1 cellular context compared by ENCODE assay signal in genomic region chr17:2399572-2400473, GRCh38.
TF ChIP-seq lines count a peak whose summit lies in the region.

No MANE protein-coding gene starts in this region.

TF ChIP-seq in K562, 482 proteins besides CTCF, POLR2A, EP300 and RAD21 (continued from another document and continues in another):
- TF ChIP-seq CREB3 (tag; conservative IDR thresholded peaks at IDR 0.05; ENCODE audit: low read depth) (0 out of 2 replicates have a peak, but pooled peaks have one; percentile 42), SP1 (CRISPR knock-in tag; IDR thresholded peaks at IDR 0.05) (peak; percentile 83), PRPF4 (IDR thresholded peaks at IDR 0.05; ENCODE audit: insufficient read depth, low read depth, low read length, poor library complexity, severe bottlenecking) (peak; percentile 34), TBP (optimal IDR thresholded peaks at IDR 0.05; ENCODE audit: low read depth, low read length) (peak; percentile 75), USF1 (CRISPR knock-in tag; IDR thresholded peaks at IDR 0.05) (peak; percentile 85), ZBTB33 (CRISPR knock-in tag; IDR thresholded peaks at IDR 0.05) (no peak), MEF2A (IDR thresholded peaks at IDR 0.05; ENCODE audit: control insufficient read depth, low read depth, low read length) (no peak), REST (CRISPR knock-in tag; IDR thresholded peaks at IDR 0.05; ENCODE audit: low read depth) (peak; percentile 16; the same call in 1 of the 2 replicates), DPF2 (IDR thresholded peaks at IDR 0.05) (peak; percentile 33; the same call in 1 of the 2 replicates), ATF4 (CRISPR knock-in tag; IDR thresholded peaks at IDR 0.05) (0 out of 2 replicates have a peak, but pooled peaks have one; percentile 13), PRDM10 (IDR thresholded peaks at IDR 0.05; ENCODE audit: partially characterized antibody) (peak; percentile 69), TEAD1 (CRISPR knock-in tag; IDR thresholded peaks at IDR 0.05) (peak; percentile 78 to 99), TCF7 (IDR thresholded peaks at IDR 0.05; ENCODE audit: borderline replicate concordance) (0 out of 2 replicates have a peak, but pooled peaks have one; percentile 17), MITF (IDR thresholded peaks at IDR 0.05) (0 out of 2 replicates have a peak, but pooled peaks have one; percentile 41), EGR1 (conservative IDR thresholded peaks at IDR 0.05) (peak; percentile 83), BHLHE40 (IDR thresholded peaks at IDR 0.05; ENCODE audit: low read length) (peak; percentile 87), SAFB (IDR thresholded peaks at IDR 0.05; ENCODE audit: borderline replicate concordance, low read depth, low read length) (peak; percentile 87; the same call in 1 of the 2 replicates), NRF1 (conservative IDR thresholded peaks at IDR 0.05 in 1 of 2, IDR thresholded peaks at IDR 0.05 in 1 of 2) (peak; percentile 69 to 76), NR2C2 (CRISPR knock-in tag; IDR thresholded peaks at IDR 0.05) (0 out of 2 replicates have a peak, but pooled peaks have one; percentile 28), NR2C2 (tag; IDR thresholded peaks at IDR 0.05) (peak; percentile 12; the same call in 1 of the 2 replicates), KLF1 (tag; IDR thresholded peaks at IDR 0.05) (no peak; the same call in 1 of the 2 replicates), USF2 (CRISPR knock-in tag; IDR thresholded peaks at IDR 0.05) (peak; percentile 78), KAT2B (IDR thresholded peaks at IDR 0.05; ENCODE audit: low read depth, low read length) (peak; percentile 36), ARNT (IDR thresholded peaks at IDR 0.05) (no peak), HDAC2 (IDR thresholded peaks at IDR 0.05) (peak; percentile 67; the same call in 1 of the 2 replicates), THRB (CRISPR knock-in tag; conservative IDR thresholded peaks at IDR 0.05) (no peak), SRSF3 (IDR thresholded peaks at IDR 0.05; ENCODE audit: insufficient read depth, low read length) (no peak), ZBTB2 (IDR thresholded peaks at IDR 0.05) (peak; percentile 90), FUS (optimal IDR thresholded peaks at IDR 0.05; ENCODE audit: low read depth, low read length) (peak; percentile 64), RB1 (IDR thresholded peaks at IDR 0.05; ENCODE audit: low read depth) (peak; percentile 7; the same call in 1 of the 2 replicates), RFX1 (IDR thresholded peaks at IDR 0.05) (no peak), NCOR1 (IDR thresholded peaks at IDR 0.05) (peak; percentile 31; the same call in 1 of the 2 replicates), RNF2 (IDR thresholded peaks at IDR 0.05) (peak; percentile 52; the same call in 1 of the 2 replicates), HBP1 (CRISPR knock-in tag; IDR thresholded peaks at IDR 0.05) (no peak), HNRNPL (IDR thresholded peaks at IDR 0.05; ENCODE audit: low read depth, low read length) (peak; percentile 88), TFAP4 (CRISPR knock-in tag; IDR thresholded peaks at IDR 0.05; ENCODE audit: borderline replicate concordance) (peak; percentile 46; the same call in 1 of the 2 replicates), TBL1XR1 (IDR thresholded peaks at IDR 0.05; ENCODE audit: low read length in 2 of 2) (peak in 1 of 2 experiments; percentile 7; a peak in 1 of 4 replicates)
